In genomic region chr11:10398525-10398924, GRCh38 we compare ENCODE assay signal across 19 cellular contexts. TPM values are rescaled to one million over a fixed set of nuclear protein-coding genes. Genes with fewer than 3 reads are reported as not detected.
DNase-seq lines count a peak whose midpoint lies in the region; FAIRE-seq and TF ChIP-seq lines count a peak whose summit lies in the region.
"Had no signal": no experiment of that assay in that cellular context is flagged by ENCODE, and none has a peak within 500 bp of the region (broad histone marks: within the 10 kb centered on the region; RNA-seq: fewer than 3 reads in every experiment).

No MANE protein-coding gene starts in this region.

- FAIRE-seq in urothelium cell line (lab: Jason Lieb, UNC) (peak; percentile 46), kidney (lab: Jason Lieb, UNC) (no peak)
- FAIRE-seq: pancreas, RCC 7860 had no signal

- intact Hi-C loops in left ventricle myocardium inferior (cut with micrococcal nuclease) (no loop called here), kidney (cut with DNase I) (no loop called here)
- intact Hi-C loops in CD4-positive, alpha-beta memory T cell (cut with micrococcal nuclease), result no loop called here

- POLR2A ChIA-PET in CD4-positive, alpha-beta memory T cell (lab: Charles Lee; ENCODE audit: partially characterized antibody), result no interaction called here

- H3K4me1 Mint-ChIP-seq in CD4-positive, alpha-beta memory T cell, result peaks cover 10 to 16% (median 14%) of the 10 kb centered on the region in 4 donors
- H3K4me1 Mint-ChIP-seq: immature natural killer cell had no signal

- H3K4me3 Mint-ChIP-seq in CD4-positive, alpha-beta memory T cell, result no peak overlapping the region
- H3K4me3 Mint-ChIP-seq: activated CD8-positive, alpha-beta T cell treated with anti-CD3 and anti-CD28 coated beads for 36 hours; immature natural killer cell had no signal

- no peaks in the 10 kb centered on the region for H3K9me3 ChIP-seq in SJCRH30 (replicated peaks)
- H3K9me3 ChIP-seq in left ventricle myocardium inferior (replicated peaks), result no peaks in the 10 kb centered on the region
- no peaks in the 10 kb centered on the region for H3K9me3 ChIP-seq in kidney (ENCODE audit: control insufficient read depth in 1 of 2, low read length in 2 of 2)
- no peaks in the 10 kb centered on the region for H3K9me3 ChIP-seq in CD4-positive, alpha-beta memory T cell (ENCODE audit: control insufficient read depth in 1 of 2, low read length in 2 of 2)
- H3K9me3 ChIP-seq: pancreas had no signal

- H3K27ac ChIP-seq in SJCRH30 (peak overlapping the region; percentile 81; the same call in 1 of the 2 replicates), left ventricle myocardium inferior (replicated peaks) (no peak overlapping the region), kidney (ENCODE audit: low read depth in 2 of 2, low read length in 2 of 2) (no peak overlapping the region)
- H3K27ac ChIP-seq in CD4-positive, alpha-beta memory T cell (ENCODE audit: low read depth, low read length), result no peak overlapping the region
- H3K27ac ChIP-seq: dorsolateral prefrontal cortex, pancreas had no signal

- peaks cover 25% of the 10 kb centered on the region for H3K4me1 ChIP-seq in SJCRH30
- peaks cover 8% of the 10 kb centered on the region for H3K4me1 ChIP-seq in left ventricle myocardium inferior
- H3K4me1 ChIP-seq in kidney (ENCODE audit: control insufficient read depth in 1 of 2, insufficient read depth in 1 of 2, low read depth in 1 of 2, low read length in 2 of 2), result no peaks in the 10 kb centered on the region
- H3K4me1 ChIP-seq in CD4-positive, alpha-beta memory T cell (ENCODE audit: insufficient read depth, low read length), result peaks cover 15% of the 10 kb centered on the region
- H3K4me1 ChIP-seq: pancreas had no signal

- H3K27me3 ChIP-seq in SJCRH30 (no peaks in the 10 kb centered on the region), left ventricle myocardium inferior (ENCODE audit: low read depth) (no peaks in the 10 kb centered on the region)
- H3K27me3 ChIP-seq in CD4-positive, alpha-beta memory T cell (ENCODE audit: insufficient read depth, low read length), result no peaks in the 10 kb centered on the region
- H3K27me3 ChIP-seq: dorsolateral prefrontal cortex, pancreas had no signal

- H3K27me3 Mint-ChIP-seq in CD4-positive, alpha-beta memory T cell, result peaks cover 4 to 5% of the 10 kb centered on the region in 2 donors

- peak; percentile 51 for DNase-seq in activated CD8-positive, alpha-beta memory T cell treated with anti-CD3 and anti-CD28 coated beads for 24 hours
- no peak for DNase-seq in activated CD8-positive, alpha-beta memory T cell treated with anti-CD3 and anti-CD28 coated beads, Interleukin-2, amount 50 U/mL, for 48 hours
- DNase-seq in SJCRH30 (peak; percentile 26 to 38), left ventricle myocardium inferior (peak; percentile 44), urothelium cell line (ENCODE audit: low spot score) (no peak), kidney (no peak), NCI-H1436 treated with DMSO at 0.1 percent for 48 hours (lab: John Stamatoyannopoulos, UW) (no peak)
- no peak for DNase-seq in CD4-positive, alpha-beta memory T cell
- DNase-seq: activated CD8-positive, alpha-beta T cell treated with anti-CD3 and anti-CD28 coated beads for 36 hours; activated gamma-delta T cell; DMS79 treated with DMSO at 0.1 percent for 48 hours; dorsolateral prefrontal cortex; immature natural killer cell; NCI-H1436; NCI-H446 treated with DMSO at 0.1 percent for 48 hours; pancreas; stimulated activated CD4-positive, alpha-beta T cell treated with anti-CD3 and anti-CD28 coated beads, Interleukin-12 subunit alpha, Interleukin-12 subunit beta, amount 100 ng/mL, for 4 hours; T1000 had no signal

- no peaks in the 10 kb centered on the region for H3K36me3 Mint-ChIP-seq in CD4-positive, alpha-beta memory T cell

- CTCF ChIA-PET in CD4-positive, alpha-beta memory T cell (lab: Charles Lee; ENCODE audit: partially characterized antibody), result no interaction called here

- H3K9me3 Mint-ChIP-seq in CD4-positive, alpha-beta memory T cell, result no peaks in the 10 kb centered on the region
- H3K9me3 Mint-ChIP-seq: activated CD8-positive, alpha-beta T cell treated with anti-CD3 and anti-CD28 coated beads for 36 hours; immature natural killer cell had no signal

- H3K9ac ChIP-seq in kidney (ENCODE audit: low read length in 2 of 2), result no peak overlapping the region

- no peak overlapping the region for H3K27ac Mint-ChIP-seq in CD4-positive, alpha-beta memory T cell
- H3K27ac Mint-ChIP-seq: activated CD8-positive, alpha-beta T cell treated with anti-CD3 and anti-CD28 coated beads for 36 hours; immature natural killer cell had no signal

- H3K4me3 ChIP-seq in SJCRH30 (no peak overlapping the region), left ventricle myocardium inferior (no peak overlapping the region), kidney (ENCODE audit: low read length in 2 of 2) (no peak overlapping the region)
- no peak overlapping the region for H3K4me3 ChIP-seq in CD4-positive, alpha-beta memory T cell (ENCODE audit: low read length in 2 of 2)
- H3K4me3 ChIP-seq: dorsolateral prefrontal cortex, pancreas had no signal

- TF ChIP-seq CTCF in left ventricle myocardium inferior (IDR thresholded peaks at IDR 0.05; ENCODE audit: borderline replicate concordance), result no peak
- TF ChIP-seq CTCF in kidney (IDR thresholded peaks at IDR 0.05; ENCODE audit: borderline replicate concordance, extremely low read depth, insufficient read depth), result no peak

- H3K36me3 ChIP-seq in SJCRH30 (no peaks in the 10 kb centered on the region), left ventricle myocardium inferior (no peaks in the 10 kb centered on the region), kidney (ENCODE audit: control insufficient read depth in 1 of 2, insufficient read depth in 2 of 2, low read length in 2 of 2) (no peaks in the 10 kb centered on the region)
- no peaks in the 10 kb centered on the region for H3K36me3 ChIP-seq in CD4-positive, alpha-beta memory T cell (ENCODE audit: insufficient read depth, low read length)
- H3K36me3 ChIP-seq: pancreas had no signal

RNA-seq across cellular contexts. Expression of gene AMPD3, which starts 56.5 kb away (rescaled TPM):
- total RNA-seq in SJCRH30 (2014; rRNA removed; shearing (Covaris generic)), result 14.7 and 14.9 TPM in 2 replicates
- total RNA-seq in left ventricle myocardium inferior (3.4 TPM), kidney (16.5 TPM)
- polyA plus RNA-seq in kidney (ENCODE audit: insufficient read depth, low read depth, low replicate concordance), result 8.4 TPM
- 10 to 100 TPM; 42.1 to 43.4 TPM for total RNA-seq in CD4-positive, alpha-beta memory T cell
- polyA plus RNA-seq in CD4-positive, alpha-beta memory T cell, result 10 to 100 TPM; 10.9 to 18.2 TPM

Comparison
In these comparisons a context has a peak if more than half of its experiments do, and no peak if none do; other contexts are left out.
1. DNase-seq: peak in activated CD8-positive, alpha-beta memory T cell treated with anti-CD3 and anti-CD28 coated beads for 24 hours (single experiment), SJCRH30 (2 of 2) and left ventricle myocardium inferior (single experiment); none in activated CD8-positive, alpha-beta memory T cell treated with anti-CD3 and anti-CD28 coated beads, Interleukin-2, amount 50 U/mL, for 48 hours (single experiment), urothelium cell line (single experiment), kidney (single experiment), NCI-H1436 treated with DMSO at 0.1 percent for 48 hours (single experiment) and CD4-positive, alpha-beta memory T cell (0 of 5).